1 cellular context compared by ENCODE assay signal in the genomic region with DNA sequence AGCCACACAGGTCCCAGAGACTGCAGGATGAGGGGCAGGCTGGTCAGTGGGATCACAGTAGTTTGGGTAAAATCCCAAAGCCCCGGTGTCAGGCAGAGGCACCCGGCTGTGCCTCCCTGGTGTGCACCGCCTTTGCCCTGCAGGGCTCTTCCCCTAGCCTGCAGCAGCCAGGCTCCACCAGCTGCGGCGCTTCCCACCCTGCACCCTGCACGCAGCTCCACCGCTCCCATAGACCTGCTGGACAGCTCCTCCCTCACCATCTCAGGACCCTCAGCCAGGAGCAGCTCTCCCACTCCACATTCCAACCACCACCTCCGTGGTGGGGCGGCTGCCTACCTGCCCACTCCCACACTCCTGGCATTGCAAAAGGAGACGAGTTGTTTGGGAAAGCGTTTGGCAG.
TF ChIP-seq lines count a peak whose summit lies in the region.

No MANE protein-coding gene starts in this region.

TF ChIP-seq in HepG2, 621 proteins besides CTCF, POLR2A, EP300 and RAD21 (continued from another document):
- TF ChIP-seq, protein P1, sequence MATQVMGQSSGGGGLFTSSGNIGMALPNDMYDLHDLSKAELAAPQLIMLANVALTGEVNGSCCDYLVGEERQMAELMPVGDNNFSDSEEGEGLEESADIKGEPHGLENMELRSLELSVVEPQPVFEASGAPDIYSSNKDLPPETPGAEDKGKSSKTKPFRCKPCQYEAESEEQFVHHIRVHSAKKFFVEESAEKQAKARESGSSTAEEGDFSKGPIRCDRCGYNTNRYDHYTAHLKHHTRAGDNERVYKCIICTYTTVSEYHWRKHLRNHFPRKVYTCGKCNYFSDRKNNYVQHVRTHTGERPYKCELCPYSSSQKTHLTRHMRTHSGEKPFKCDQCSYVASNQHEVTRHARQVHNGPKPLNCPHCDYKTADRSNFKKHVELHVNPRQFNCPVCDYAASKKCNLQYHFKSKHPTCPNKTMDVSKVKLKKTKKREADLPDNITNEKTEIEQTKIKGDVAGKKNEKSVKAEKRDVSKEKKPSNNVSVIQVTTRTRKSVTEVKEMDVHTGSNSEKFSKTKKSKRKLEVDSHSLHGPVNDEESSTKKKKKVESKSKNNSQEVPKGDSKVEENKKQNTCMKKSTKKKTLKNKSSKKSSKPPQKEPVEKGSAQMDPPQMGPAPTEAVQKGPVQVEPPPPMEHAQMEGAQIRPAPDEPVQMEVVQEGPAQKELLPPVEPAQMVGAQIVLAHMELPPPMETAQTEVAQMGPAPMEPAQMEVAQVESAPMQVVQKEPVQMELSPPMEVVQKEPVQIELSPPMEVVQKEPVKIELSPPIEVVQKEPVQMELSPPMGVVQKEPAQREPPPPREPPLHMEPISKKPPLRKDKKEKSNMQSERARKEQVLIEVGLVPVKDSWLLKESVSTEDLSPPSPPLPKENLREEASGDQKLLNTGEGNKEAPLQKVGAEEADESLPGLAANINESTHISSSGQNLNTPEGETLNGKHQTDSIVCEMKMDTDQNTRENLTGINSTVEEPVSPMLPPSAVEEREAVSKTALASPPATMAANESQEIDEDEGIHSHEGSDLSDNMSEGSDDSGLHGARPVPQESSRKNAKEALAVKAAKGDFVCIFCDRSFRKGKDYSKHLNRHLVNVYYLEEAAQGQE (IDR thresholded peaks at IDR 0.05; ENCODE audit: borderline replicate concordance in 1 of 2, low read depth in 1 of 2, low read length in 2 of 2): peak; percentile 49 to 87
